1 cellular context compared by ENCODE assay signal in genomic region chr20:58388882-58389323, GRCh38.
TF ChIP-seq lines count a peak whose summit lies in the region.

Gene VAPB, plus strand, starts transcription at chr20:58389229. Its CDS starts 231 bp downstream, at chr20:58389460.

TF ChIP-seq in HepG2, 621 proteins besides CTCF, POLR2A, EP300 and RAD21 (continued from another document and continues in another):
- TF ChIP-seq ZHX1 (CRISPR knock-in tag; IDR thresholded peaks at IDR 0.05; ENCODE audit: low read depth) (no peak; the same call in 1 of the 2 replicates), ZNF780A (CRISPR knock-in tag; IDR thresholded peaks at IDR 0.05) (no peak), ZKSCAN5 (CRISPR knock-in tag; IDR thresholded peaks at IDR 0.05) (no peak), FLYWCH1 (CRISPR knock-in tag; IDR thresholded peaks at IDR 0.05) (no peak), RFX5 (IDR thresholded peaks at IDR 0.05; ENCODE audit: low read depth, low read length) (no peak), CHD2 (IDR thresholded peaks at IDR 0.05; ENCODE audit: low read depth, low read length) (no peak), SNAPC4 (CRISPR knock-in tag; IDR thresholded peaks at IDR 0.05) (no peak), SP4 (CRISPR knock-in tag; IDR thresholded peaks at IDR 0.05) (peak; percentile 93), ZNF230 (CRISPR knock-in tag; IDR thresholded peaks at IDR 0.05) (peak; percentile 77; the same call in 1 of the 2 replicates), FOXJ3 (CRISPR knock-in tag; IDR thresholded peaks at IDR 0.05; ENCODE audit: borderline replicate concordance) (no peak), ZNF570 (CRISPR knock-in tag; IDR thresholded peaks at IDR 0.05; ENCODE audit: borderline replicate concordance) (no peak), YEATS2 (CRISPR knock-in tag; IDR thresholded peaks at IDR 0.05; ENCODE audit: borderline replicate concordance) (peak; percentile 96), ZNF543 (CRISPR knock-in tag; IDR thresholded peaks at IDR 0.05) (0 out of 2 replicates have a peak, but pooled peaks have one; percentile 68), PATZ1 (CRISPR knock-in tag; IDR thresholded peaks at IDR 0.05) (no peak; the same call in 1 of the 2 replicates), MYC (CRISPR knock-in tag; IDR thresholded peaks at IDR 0.05; ENCODE audit: borderline replicate concordance) (peak; percentile 83), ZFP41 (CRISPR knock-in tag; IDR thresholded peaks at IDR 0.05; ENCODE audit: borderline replicate concordance) (0 out of 2 replicates have a peak, but pooled peaks have one; percentile 53), GPBP1L1 (CRISPR knock-in tag; IDR thresholded peaks at IDR 0.05) (no peak), ZSCAN20 (CRISPR knock-in tag; IDR thresholded peaks at IDR 0.05; ENCODE audit: borderline replicate concordance) (no peak; the same call in 1 of the 2 replicates), ELF1 (CRISPR knock-in tag; IDR thresholded peaks at IDR 0.05) (peak; percentile 70), HIC2 (CRISPR knock-in tag; IDR thresholded peaks at IDR 0.05; ENCODE audit: low read depth) (no peak), ZNF20 (CRISPR knock-in tag; IDR thresholded peaks at IDR 0.05) (no peak), ZNF563 (CRISPR knock-in tag; IDR thresholded peaks at IDR 0.05) (peak; percentile 77; the same call in 1 of the 2 replicates), WIZ (CRISPR knock-in tag; IDR thresholded peaks at IDR 0.05) (no peak), ATF7-NPFF (CRISPR knock-in tag; IDR thresholded peaks at IDR 0.05; ENCODE audit: low read depth) (peak; percentile 95; the same call in 1 of the 2 replicates), ZNF30 (CRISPR knock-in tag; IDR thresholded peaks at IDR 0.05) (no peak), NKX3-1 (CRISPR knock-in tag; IDR thresholded peaks at IDR 0.05) (peak; percentile 83; the same call in 1 of the 2 replicates), THAP9 (CRISPR knock-in tag; IDR thresholded peaks at IDR 0.05; ENCODE audit: borderline replicate concordance) (no peak), RBM22 (optimal IDR thresholded peaks at IDR 0.05; ENCODE audit: low read length) (no peak), ZNF383 (CRISPR knock-in tag; IDR thresholded peaks at IDR 0.05; ENCODE audit: borderline replicate concordance) (no peak), HMG20A (CRISPR knock-in tag; IDR thresholded peaks at IDR 0.05; ENCODE audit: borderline replicate concordance) (no peak), BCL6 (CRISPR knock-in tag; IDR thresholded peaks at IDR 0.05) (no peak), SALL1 (CRISPR knock-in tag; IDR thresholded peaks at IDR 0.05) (peak; percentile 91), ZNF652 (CRISPR knock-in tag; IDR thresholded peaks at IDR 0.05; ENCODE audit: borderline replicate concordance, low read depth) (no peak), TFE3 (CRISPR knock-in tag; IDR thresholded peaks at IDR 0.05) (peak; percentile 33; the same call in 1 of the 2 replicates), ZNF317 (CRISPR knock-in tag; IDR thresholded peaks at IDR 0.05) (no peak), RBFOX2 (IDR thresholded peaks at IDR 0.05; ENCODE audit: low read depth, low read length) (no peak), NFYB (CRISPR knock-in tag; IDR thresholded peaks at IDR 0.05) (peak; percentile 60), RARA (CRISPR knock-in tag; IDR thresholded peaks at IDR 0.05) (peak; percentile 10; the same call in 1 of the 2 replicates), SKIL (CRISPR knock-in tag; IDR thresholded peaks at IDR 0.05; ENCODE audit: borderline replicate concordance) (no peak), KDM3A (CRISPR knock-in tag; IDR thresholded peaks at IDR 0.05; ENCODE audit: low read depth) (no peak), NR1H2 (CRISPR knock-in tag; IDR thresholded peaks at IDR 0.05; ENCODE audit: borderline replicate concordance, low read depth) (no peak), ZNF720 (CRISPR knock-in tag; IDR thresholded peaks at IDR 0.05) (no peak), PCBP1 (IDR thresholded peaks at IDR 0.05; ENCODE audit: borderline replicate concordance, low read depth, low read length) (no peak), SYNCRIP (IDR thresholded peaks at IDR 0.05; ENCODE audit: insufficient read depth, low read depth, low read length) (no peak), HNRNPUL1 (IDR thresholded peaks at IDR 0.05; ENCODE audit: low read depth, low read length) (no peak)
